ENCODE assay signal across 16 cellular contexts in the genomic region with DNA sequence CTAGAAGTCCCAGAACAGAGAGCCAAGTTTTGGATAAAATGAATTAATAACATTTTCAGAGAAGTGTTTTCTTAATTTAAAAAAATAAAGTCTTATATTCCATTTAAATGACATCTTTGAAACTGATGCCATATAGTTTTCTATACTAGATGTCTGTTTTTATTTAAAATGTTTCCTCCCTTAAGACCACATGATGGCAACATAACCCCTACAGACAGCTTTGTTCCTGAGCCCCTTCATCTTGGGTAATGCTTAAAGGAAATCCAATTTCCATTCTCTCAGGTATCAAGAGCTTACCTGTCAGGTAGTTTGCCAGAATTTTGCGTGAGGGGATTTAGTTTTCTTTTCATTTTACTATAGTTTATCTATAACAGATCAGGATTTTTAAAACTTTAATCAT.
A peak's percentile ranks its signal among the peaks of the same experiment; 100 is the strongest.
DNase-seq lines count a peak whose midpoint lies in the region; ATAC-seq and TF ChIP-seq lines count a peak whose summit lies in the region.
"Had no signal": no experiment of that assay in that cellular context is flagged by ENCODE, and none has a peak within 500 bp of the region (broad histone marks: within the 10 kb centered on the region; RNA-seq: fewer than 3 reads in every experiment).

No MANE protein-coding gene starts in this region.

- no peak for TF ChIP-seq CTCF in NB4 (IDR thresholded peaks at IDR 0.05; ENCODE audit: low read depth, low read length)
- peak; percentile 52 for TF ChIP-seq CTCF in OCI-LY7 (conservative IDR thresholded peaks at IDR 0.05; ENCODE audit: low read length)
- no peak for TF ChIP-seq CTCF in endothelial cell (IDR thresholded peaks at IDR 0.05; ENCODE audit: unreplicated experiment)
- TF ChIP-seq CTCF in coronary artery (IDR thresholded peaks at IDR 0.05), result no peak

- H3K4me3 Mint-ChIP-seq in endothelial cell (ENCODE audit: unreplicated experiment), result no peak overlapping the region
- H3K4me3 Mint-ChIP-seq: activated naive CD4-positive, alpha-beta T cell treated with anti-CD3 and anti-CD28 coated beads, Interleukin-2, amount 50 U/mL, for 24 hours had no signal

- H3K4me3 ChIP-seq in NB4 (ENCODE audit: low read depth, low read length) (no peak overlapping the region), OCI-LY7 (ENCODE audit: low read depth, low read length, poor library complexity, severe bottlenecking) (no peak overlapping the region), coronary artery (no peak overlapping the region)
- H3K4me3 ChIP-seq: esophagus squamous epithelium had no signal

- no TSS peak for BruUV-seq in OCI-LY7 (replicated peaks; lab: Mats Ljungman, UMichigan)

- no peaks in the 10 kb centered on the region for H3K36me3 ChIP-seq in OCI-LY7 (ENCODE audit: insufficient read depth, low read length)
- H3K36me3 ChIP-seq: esophagus squamous epithelium had no signal

- no peak for TF ChIP-seq POLR2A in NB4 (IDR thresholded peaks at IDR 0.05; ENCODE audit: extremely low read depth, insufficient read length)

- DNase-seq in DMS114 treated with DMSO at 0.1 percent for 48 hours (lab: John Stamatoyannopoulos, UW; ENCODE audit: unreplicated experiment) (peak; percentile 0), NB4 (ENCODE audit: low read depth) (peak; percentile 2), OCI-LY7 (ENCODE audit: low spot score) (peak; percentile 18), iPS DF 19.7 (ENCODE audit: low read depth, low spot score) (peak; percentile 17), endothelial cell (ENCODE audit: low spot score) (no peak), coronary artery (ENCODE audit: low spot score) (no peak)
- DNase-seq: central memory CD4-positive, alpha-beta T cell; EL; esophagus squamous epithelium; NCI-H187 treated with DMSO at 0.1 percent for 48 hours; RPMI8226; stimulated activated CD4-positive, alpha-beta T cell treated with anti-CD3 and anti-CD28 coated beads, Interleukin-2, amount 100 ng/mL, for 48 hours; stimulated activated naive CD4-positive, alpha-beta T cell had no signal

- H3K9me3 Mint-ChIP-seq in endothelial cell (ENCODE audit: unreplicated experiment), result no peaks in the 10 kb centered on the region

- no peaks in the 10 kb centered on the region for H3K36me3 Mint-ChIP-seq in endothelial cell (ENCODE audit: low read depth, unreplicated experiment)
- H3K36me3 Mint-ChIP-seq: activated naive CD4-positive, alpha-beta T cell treated with anti-CD3 and anti-CD28 coated beads, Interleukin-2, amount 50 U/mL, for 24 hours had no signal

- H3K9me2 ChIP-seq in OCI-LY7 (ENCODE audit: insufficient read depth, low read length), result no peaks in the 10 kb centered on the region

- H3K9me3 ChIP-seq in OCI-LY7 (ENCODE audit: low read length), result no peaks in the 10 kb centered on the region
- H3K9me3 ChIP-seq: esophagus squamous epithelium had no signal

- no peaks in the 10 kb centered on the region for H3K4me1 Mint-ChIP-seq in endothelial cell (ENCODE audit: unreplicated experiment)
- H3K4me1 Mint-ChIP-seq: activated naive CD4-positive, alpha-beta T cell treated with anti-CD3 and anti-CD28 coated beads, Interleukin-2, amount 50 U/mL, for 24 hours had no signal

- CTCF ChIA-PET in OCI-LY7 (lab: Charles Lee; ENCODE audit: unreplicated experiment), result no interaction called here

- H3K4me1 ChIP-seq in OCI-LY7 (ENCODE audit: insufficient read depth, low read length, poor library complexity, severe bottlenecking), result no peaks in the 10 kb centered on the region
- H3K4me1 ChIP-seq: esophagus squamous epithelium had no signal

- intact Hi-C loops in OCI-LY7 (cut with micrococcal nuclease; ENCODE audit: unreplicated experiment), result no loop called here

- POLR2A ChIA-PET in OCI-LY7 (lab: Charles Lee), result interaction anchor here (1.2 kb wide), 1 partner anchor 9 kb away, joined by 3 read pairs; no protein-coding TSS in a partner anchor

- H4K20me1 ChIP-seq in OCI-LY7 (ENCODE audit: insufficient read depth, low read length), result no peaks in the 10 kb centered on the region

- no peak overlapping the region for H3K27ac ChIP-seq in OCI-LY7 (ENCODE audit: low read depth, low read length, poor library complexity, severe bottlenecking)
- no peak overlapping the region for H3K27ac ChIP-seq in coronary artery
- H3K27ac ChIP-seq: esophagus squamous epithelium had no signal

- no peak for ATAC-seq in activated CD4-positive, CD25-positive, alpha-beta regulatory T cell treated with anti-CD3 and anti-CD28 coated beads, Interleukin-2, amount 50 U/mL, for 24 hours
- ATAC-seq in GM18511 (IDR thresholded peaks at IDR 0.05; ENCODE audit: unreplicated experiment), result no peak

- H2AFZ ChIP-seq in OCI-LY7 (ENCODE audit: low read length), result no peak overlapping the region

- no peaks in the 10 kb centered on the region for H3K79me2 ChIP-seq in OCI-LY7 (ENCODE audit: insufficient read depth, low read depth, low read length)

- peaks cover 4% of the 10 kb centered on the region for H3K27me3 Mint-ChIP-seq in endothelial cell (ENCODE audit: unreplicated experiment)

- no peak overlapping the region for H3K4me2 ChIP-seq in OCI-LY7 (ENCODE audit: low read length)

- no peak overlapping the region for H3K27ac Mint-ChIP-seq in endothelial cell (ENCODE audit: unreplicated experiment)
- H3K27ac Mint-ChIP-seq: activated naive CD4-positive, alpha-beta T cell treated with anti-CD3 and anti-CD28 coated beads, Interleukin-2, amount 50 U/mL, for 24 hours had no signal

Comparison
In these comparisons a context has a peak if more than half of its experiments do, and no peak if none do; other contexts are left out.
1. DNase-seq: peak in DMS114 treated with DMSO at 0.1 percent for 48 hours (single experiment), NB4 (single experiment), OCI-LY7 (single experiment) and iPS DF 19.7 (single experiment); none in endothelial cell (single experiment) and coronary artery (single experiment).